ENCODE assay signal across 1 cellular context in genomic region chr5:96765043-96765442, GRCh38.
TF ChIP-seq lines count a peak whose summit lies in the region.

No MANE protein-coding gene starts in this region.

TF ChIP-seq in HepG2, 621 proteins besides CTCF, POLR2A, EP300 and RAD21:
- TF ChIP-seq ZBTB7A (CRISPR knock-in tag; IDR thresholded peaks at IDR 0.05) (no peak), ZNF839 (CRISPR knock-in tag; IDR thresholded peaks at IDR 0.05; ENCODE audit: borderline replicate concordance) (no peak), ZNF724P (CRISPR knock-in tag; IDR thresholded peaks at IDR 0.05; ENCODE audit: borderline replicate concordance) (no peak), MAF1 (CRISPR knock-in tag; IDR thresholded peaks at IDR 0.05; ENCODE audit: borderline replicate concordance) (no peak), SRY (CRISPR knock-in tag; IDR thresholded peaks at IDR 0.05) (no peak), ZSCAN31 (CRISPR knock-in tag; IDR thresholded peaks at IDR 0.05; ENCODE audit: low read depth) (no peak), CBX5 (CRISPR knock-in tag; IDR thresholded peaks at IDR 0.05; ENCODE audit: borderline replicate concordance) (no peak), NR1H2 (CRISPR knock-in tag; IDR thresholded peaks at IDR 0.05; ENCODE audit: borderline replicate concordance, low read depth) (no peak), ZNF629 (CRISPR knock-in tag; conservative IDR thresholded peaks at IDR 0.05) (no peak), PRDM10 (CRISPR knock-in tag; IDR thresholded peaks at IDR 0.05; ENCODE audit: low read depth) (no peak), DNMT1 (CRISPR knock-in tag; IDR thresholded peaks at IDR 0.05) (no peak), ZNF713 (CRISPR knock-in tag; IDR thresholded peaks at IDR 0.05) (no peak), KDM4B (CRISPR knock-in tag; IDR thresholded peaks at IDR 0.05) (no peak)
- TF ChIP-seq, protein P1, sequence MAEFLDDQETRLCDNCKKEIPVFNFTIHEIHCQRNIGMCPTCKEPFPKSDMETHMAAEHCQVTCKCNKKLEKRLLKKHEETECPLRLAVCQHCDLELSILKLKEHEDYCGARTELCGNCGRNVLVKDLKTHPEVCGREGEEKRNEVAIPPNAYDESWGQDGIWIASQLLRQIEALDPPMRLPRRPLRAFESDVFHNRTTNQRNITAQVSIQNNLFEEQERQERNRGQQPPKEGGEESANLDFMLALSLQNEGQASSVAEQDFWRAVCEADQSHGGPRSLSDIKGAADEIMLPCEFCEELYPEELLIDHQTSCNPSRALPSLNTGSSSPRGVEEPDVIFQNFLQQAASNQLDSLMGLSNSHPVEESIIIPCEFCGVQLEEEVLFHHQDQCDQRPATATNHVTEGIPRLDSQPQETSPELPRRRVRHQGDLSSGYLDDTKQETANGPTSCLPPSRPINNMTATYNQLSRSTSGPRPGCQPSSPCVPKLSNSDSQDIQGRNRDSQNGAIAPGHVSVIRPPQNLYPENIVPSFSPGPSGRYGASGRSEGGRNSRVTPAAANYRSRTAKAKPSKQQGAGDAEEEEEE (CRISPR knock-in tag; IDR thresholded peaks at IDR 0.05; ENCODE audit: borderline replicate concordance), result no peak
- TF ChIP-seq, protein P2, sequence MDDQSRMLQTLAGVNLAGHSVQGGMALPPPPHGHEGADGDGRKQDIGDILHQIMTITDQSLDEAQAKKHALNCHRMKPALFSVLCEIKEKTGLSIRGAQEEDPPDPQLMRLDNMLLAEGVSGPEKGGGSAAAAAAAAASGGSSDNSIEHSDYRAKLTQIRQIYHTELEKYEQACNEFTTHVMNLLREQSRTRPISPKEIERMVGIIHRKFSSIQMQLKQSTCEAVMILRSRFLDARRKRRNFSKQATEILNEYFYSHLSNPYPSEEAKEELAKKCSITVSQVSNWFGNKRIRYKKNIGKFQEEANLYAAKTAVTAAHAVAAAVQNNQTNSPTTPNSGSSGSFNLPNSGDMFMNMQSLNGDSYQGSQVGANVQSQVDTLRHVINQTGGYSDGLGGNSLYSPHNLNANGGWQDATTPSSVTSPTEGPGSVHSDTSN (CRISPR knock-in tag; IDR thresholded peaks at IDR 0.05; ENCODE audit: borderline replicate concordance), result no peak
- TF ChIP-seq, protein P3, sequence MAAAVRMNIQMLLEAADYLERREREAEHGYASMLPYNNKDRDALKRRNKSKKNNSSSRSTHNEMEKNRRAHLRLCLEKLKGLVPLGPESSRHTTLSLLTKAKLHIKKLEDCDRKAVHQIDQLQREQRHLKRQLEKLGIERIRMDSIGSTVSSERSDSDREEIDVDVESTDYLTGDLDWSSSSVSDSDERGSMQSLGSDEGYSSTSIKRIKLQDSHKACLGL (CRISPR knock-in tag; IDR thresholded peaks at IDR 0.05), result no peak
- TF ChIP-seq, protein P4, sequence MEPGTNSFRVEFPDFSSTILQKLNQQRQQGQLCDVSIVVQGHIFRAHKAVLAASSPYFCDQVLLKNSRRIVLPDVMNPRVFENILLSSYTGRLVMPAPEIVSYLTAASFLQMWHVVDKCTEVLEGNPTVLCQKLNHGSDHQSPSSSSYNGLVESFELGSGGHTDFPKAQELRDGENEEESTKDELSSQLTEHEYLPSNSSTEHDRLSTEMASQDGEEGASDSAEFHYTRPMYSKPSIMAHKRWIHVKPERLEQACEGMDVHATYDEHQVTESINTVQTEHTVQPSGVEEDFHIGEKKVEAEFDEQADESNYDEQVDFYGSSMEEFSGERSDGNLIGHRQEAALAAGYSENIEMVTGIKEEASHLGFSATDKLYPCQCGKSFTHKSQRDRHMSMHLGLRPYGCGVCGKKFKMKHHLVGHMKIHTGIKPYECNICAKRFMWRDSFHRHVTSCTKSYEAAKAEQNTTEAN (CRISPR knock-in tag; conservative IDR thresholded peaks at IDR 0.05), result no peak
- TF ChIP-seq, protein P5, sequence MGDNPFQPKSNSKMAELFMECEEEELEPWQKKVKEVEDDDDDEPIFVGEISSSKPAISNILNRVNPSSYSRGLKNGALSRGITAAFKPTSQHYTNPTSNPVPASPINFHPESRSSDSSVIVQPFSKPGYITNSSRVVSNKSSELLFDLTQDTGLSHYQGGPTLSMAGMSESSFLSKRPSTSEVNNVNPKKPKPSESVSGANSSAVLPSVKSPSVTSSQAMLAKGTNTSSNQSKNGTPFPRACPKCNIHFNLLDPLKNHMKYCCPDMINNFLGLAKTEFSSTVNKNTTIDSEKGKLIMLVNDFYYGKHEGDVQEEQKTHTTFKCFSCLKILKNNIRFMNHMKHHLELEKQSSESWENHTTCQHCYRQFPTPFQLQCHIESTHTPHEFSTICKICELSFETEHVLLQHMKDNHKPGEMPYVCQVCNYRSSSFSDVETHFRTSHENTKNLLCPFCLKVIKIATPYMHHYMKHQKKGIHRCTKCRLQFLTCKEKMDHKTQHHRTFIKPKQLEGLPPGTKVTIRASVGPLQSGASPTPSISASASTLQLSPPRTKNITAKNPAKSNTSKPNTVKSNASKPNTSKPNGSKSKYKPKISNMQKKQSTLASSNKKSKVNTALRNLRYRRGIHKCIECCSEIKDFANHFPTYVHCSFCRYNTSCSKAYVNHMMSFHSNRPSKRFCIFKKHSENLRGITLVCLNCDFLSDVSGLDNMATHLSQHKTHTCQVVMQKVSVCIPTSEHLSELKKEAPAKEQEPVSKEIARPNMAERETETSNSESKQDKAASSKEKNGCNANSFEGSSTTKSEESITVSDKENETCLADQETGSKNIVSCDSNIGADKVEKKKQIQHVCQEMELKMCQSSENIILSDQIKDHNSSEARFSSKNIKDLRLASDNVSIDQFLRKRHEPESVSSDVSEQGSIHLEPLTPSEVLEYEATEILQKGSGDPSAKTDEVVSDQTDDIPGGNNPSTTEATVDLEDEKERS (CRISPR knock-in tag; IDR thresholded peaks at IDR 0.05), result no peak
